ENCODE assay signal across 24 cellular contexts in the genomic region with DNA sequence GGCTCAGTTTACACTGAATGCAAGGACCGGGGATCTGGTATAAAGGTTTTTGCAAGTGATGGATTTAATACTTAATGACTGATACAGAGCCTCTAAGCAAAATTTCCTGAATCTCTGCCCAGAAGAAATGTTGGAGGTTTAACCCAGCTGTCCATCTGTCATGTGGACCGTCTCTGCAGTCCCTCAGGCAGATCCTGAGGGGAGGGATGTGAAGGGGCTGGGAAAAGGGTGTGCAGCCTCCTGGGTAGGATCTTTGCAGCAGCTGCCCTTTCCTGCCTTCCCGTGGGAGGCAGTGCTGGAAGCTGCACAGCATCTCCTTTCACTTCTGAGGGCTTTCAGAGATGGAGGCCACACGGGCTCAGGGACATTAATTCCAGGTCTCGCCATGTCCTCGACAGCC.
"Had no signal": no experiment of that assay in that cellular context is flagged by ENCODE, and none has a peak within 500 bp of the region (broad histone marks: within the 10 kb centered on the region; RNA-seq: fewer than 3 reads in every experiment).

No MANE protein-coding gene starts in this region.

- H3K4me3 Mint-ChIP-seq: activated CD8-positive, alpha-beta T cell treated with anti-CD3 and anti-CD28 coated beads, Interleukin-2, amount 10 ng/mL, durations not matched to agents 7 days and 5 days; activated naive CD8-positive, alpha-beta T cell treated with anti-CD3 and anti-CD28 coated beads, Interleukin-2, amount 10 ng/mL, durations not matched to agents 7 days and 5 days; WTC11 had no signal

- H3K27ac Mint-ChIP-seq: activated CD8-positive, alpha-beta T cell treated with anti-CD3 and anti-CD28 coated beads, Interleukin-2, amount 10 ng/mL, durations not matched to agents 7 days and 5 days; activated naive CD8-positive, alpha-beta T cell treated with anti-CD3 and anti-CD28 coated beads, Interleukin-2, amount 10 ng/mL, durations not matched to agents 7 days and 5 days; WTC11 had no signal

- DNase-seq: activated CD4-positive, alpha-beta T cell treated with anti-CD3 and anti-CD28 coated beads for 48 hours; activated CD4-positive, alpha-beta T cell treated with anti-CD3 and anti-CD28 coated beads, Interleukin-2, amount 50 U/mL, for 4 hours; activated CD4-positive, CD25-positive, alpha-beta regulatory T cell treated with anti-CD3 and anti-CD28 coated beads, Interleukin-2, amount 50 U/mL, for 72 hours; activated CD8-positive, alpha-beta memory T cell treated with anti-CD3 and anti-CD28 coated beads, Interleukin-2, amount 50 U/mL, for 48 hours; activated CD8-positive, alpha-beta T cell treated with anti-CD3 and anti-CD28 coated beads, Interleukin-2, amount 10 ng/mL, durations not matched to agents 7 days and 5 days; activated naive CD4-positive, alpha-beta T cell treated with anti-CD3 and anti-CD28 coated beads, Interleukin-2, amount 50 U/mL, for 16 hours; activated naive CD8-positive, alpha-beta T cell treated with anti-CD3 and anti-CD28 coated beads, Interleukin-2, amount 10 ng/mL, durations not matched to agents 7 days and 5 days; activated T-cell treated with anti-CD3 and anti-CD28 coated beads, Interleukin-2, amount 50 U/mL, for 1 hour; adrenal gland; anterior cingulate cortex; cerebellar nuclear complex; Karpas-422; NCI-H1048; NCI-H146; NCI-H2029; NCI-H69; PC-9; Right ventricle myocardium superior; RPMI8226; SW 1271 had no signal

- ATAC-seq: activated CD8-positive, alpha-beta T cell treated with anti-CD3 and anti-CD28 coated beads, Interleukin-2, amount 10 ng/mL, durations not matched to agents 7 days and 5 days; K562; SK-N-SH treated with all-trans-retinoic acid at 6 μM for 48 hours; WTC11 had no signal

- H3K27ac ChIP-seq: adrenal gland, PC-9, SJSA1 had no signal

- H3K36me3 Mint-ChIP-seq: activated naive CD8-positive, alpha-beta T cell treated with anti-CD3 and anti-CD28 coated beads, Interleukin-2, amount 10 ng/mL, durations not matched to agents 7 days and 5 days had no signal
